Comparison of ENCODE assay signal across 8 cellular contexts in genomic region chr1:159854693-159855192, GRCh38. TPM values are rescaled to one million over a fixed set of nuclear protein-coding genes. Genes with fewer than 3 reads are reported as not detected.
A peak's percentile ranks its signal among the peaks of the same experiment; 100 is the strongest.
DNase-seq lines count a peak whose midpoint lies in the region; ATAC-seq and TF ChIP-seq lines count a peak whose summit lies in the region.

No MANE protein-coding gene starts in this region.

- H3K27ac Mint-ChIP-seq in CD4-positive, alpha-beta T cell, result peak overlapping the region; percentile 88
- H3K27ac Mint-ChIP-seq in activated naive CD8-positive, alpha-beta T cell, result peak overlapping the region; percentile 31

- POLR2A ChIA-PET in CD4-positive, alpha-beta T cell (lab: Charles Lee), result interaction anchor here (0.8 kb wide), 1 partner anchor 69 kb away, joined by 4 read pairs; no protein-coding TSS in a partner anchor

- H3K9me3 Mint-ChIP-seq in CD4-positive, alpha-beta T cell, result no peaks in the 10 kb centered on the region
- H3K9me3 Mint-ChIP-seq in activated naive CD8-positive, alpha-beta T cell (ENCODE audit: low read depth), result no peaks in the 10 kb centered on the region

- TF ChIP-seq CTCF in CD4-positive, alpha-beta T cell (IDR thresholded peaks at IDR 0.05), result no peak

- no peaks in the 10 kb centered on the region for H3K36me3 Mint-ChIP-seq in CD4-positive, alpha-beta T cell (ENCODE audit: low read depth)
- H3K36me3 Mint-ChIP-seq in activated naive CD8-positive, alpha-beta T cell, result no peaks in the 10 kb centered on the region

- peak; percentile 55 to 84 (median 66) for DNase-seq in CD4-positive, alpha-beta T cell
- DNase-seq in HuH-7 (ENCODE audit: low spot score) (peak; percentile 20), SKM-1 (lab: John Stamatoyannopoulos, UW; ENCODE audit: unreplicated experiment) (peak; percentile 61), glomerular visceral epithelial cell (ENCODE audit: extremely low spot score) (peak; percentile 88), occipital lobe (lab: John Stamatoyannopoulos, UW) (peak; percentile 71), substantia nigra (lab: John Stamatoyannopoulos, UW) (peak in 48 of 49 donors; percentile 17 to 90 (median 59))

- H3K4me3 Mint-ChIP-seq in CD4-positive, alpha-beta T cell, result peak overlapping the region; percentile 95
- H3K4me3 Mint-ChIP-seq in activated naive CD8-positive, alpha-beta T cell, result peak overlapping the region; percentile 87

- no peaks in the 10 kb centered on the region for H3K27me3 Mint-ChIP-seq in CD4-positive, alpha-beta T cell
- no peaks in the 10 kb centered on the region for H3K27me3 Mint-ChIP-seq in activated naive CD8-positive, alpha-beta T cell

- H3K9me3 ChIP-seq in CD4-positive, alpha-beta T cell (ENCODE audit: control insufficient read depth, low read length), result no peaks in the 10 kb centered on the region

- no peaks in the 10 kb centered on the region for H3K27me3 ChIP-seq in CD4-positive, alpha-beta T cell (ENCODE audit: control insufficient read depth, insufficient read depth, low read length)

- ATAC-seq in CD4-positive, alpha-beta T cell (ENCODE audit: poor library complexity), result peak; percentile 96
- peak; percentile 85 for ATAC-seq in GM21360 (IDR thresholded peaks at IDR 0.05; ENCODE audit: unreplicated experiment)

- H3K4me1 Mint-ChIP-seq in CD4-positive, alpha-beta T cell (ENCODE audit: low read depth), result peaks cover 20% of the 10 kb centered on the region
- peaks cover 23% of the 10 kb centered on the region for H3K4me1 Mint-ChIP-seq in activated naive CD8-positive, alpha-beta T cell (ENCODE audit: low read depth)

- intact Hi-C loops in CD4-positive, alpha-beta T cell (cut with DNase I, micrococcal nuclease), result loop anchor here (10.0 kb wide), 2 partner anchors 70 to 80 kb away; partner anchors contain the start of gene TAGLN2 (in 1 of the 2)

- CTCF ChIA-PET in CD4-positive, alpha-beta T cell (lab: Charles Lee), result no interaction called here

- H3K27ac ChIP-seq in CD4-positive, alpha-beta T cell (ENCODE audit: low read depth, low read length), result peak overlapping the region; percentile 46
- H3K27ac ChIP-seq in substantia nigra (ENCODE audit: low read depth, low read length, poor library complexity, severe bottlenecking), result peak overlapping the region; percentile 76

RNA-seq across cellular contexts. Expression of gene VSIG8, which starts 7.7 kb away (rescaled TPM):
- total RNA-seq in CD4-positive, alpha-beta T cell, result not detected
- not detected for total RNA-seq in occipital lobe

RNA-seq across cellular contexts. Expression of gene SLAMF8, which starts 28.1 kb away (rescaled TPM):
- under 1 TPM in 1 of 2 experiments, not detected in 1; 0.34 TPM for total RNA-seq in CD4-positive, alpha-beta T cell
- total RNA-seq in occipital lobe, result not detected

RNA-seq across cellular contexts. Expression of gene CFAP45, which starts 45.2 kb away (rescaled TPM):
- 1 to 10 TPM; 8.4 to 9.0 TPM for total RNA-seq in CD4-positive, alpha-beta T cell
- total RNA-seq in occipital lobe, result 0.47 TPM

RNA-seq across cellular contexts. Expression of gene FCRL6, which starts 52.6 kb away (rescaled TPM):
- total RNA-seq in CD4-positive, alpha-beta T cell, result under 1 TPM; 0.28 to 0.52 TPM
- total RNA-seq in occipital lobe, result not detected

Comparison
In these comparisons a context has a peak if more than half of its experiments do, and no peak if none do; other contexts are left out.
1. Peak in every context shown above with its lines: DNase-seq, ATAC-seq and H3K27ac ChIP-seq.
2. DNase-seq: peak in every context shown above with its lines; median percentile 88 in glomerular visceral epithelial cell; 71 in occipital lobe; 66 in CD4-positive, alpha-beta T cell; 61 in SKM-1; 59 in substantia nigra; 20 in HuH-7.